Comparison of ENCODE assay signal across 24 cellular contexts in genomic region chr7:91033574-91033973, GRCh38.
A peak's percentile ranks its signal among the peaks of the same experiment; 100 is the strongest.
DNase-seq lines count a peak whose midpoint lies in the region; ATAC-seq and TF ChIP-seq lines count a peak whose summit lies in the region.
"Had no signal": no experiment of that assay in that cellular context is flagged by ENCODE, and none has a peak within 500 bp of the region (broad histone marks: within the 10 kb centered on the region; RNA-seq: fewer than 3 reads in every experiment).

No MANE protein-coding gene starts in this region.

- H3K9me3 ChIP-seq in Karpas-422 (ENCODE audit: low read length): no peaks in the 10 kb centered on the region
- H3K9me3 ChIP-seq in osteoblast (ENCODE audit: low read depth, low read length): no peaks in the 10 kb centered on the region
- H3K9me3 ChIP-seq: ascending aorta, esophagus muscularis mucosa, vagina had no signal

- peaks cover 56% of the 10 kb centered on the region for H3K79me2 ChIP-seq in Karpas-422 (ENCODE audit: low read length)
- H3K79me2 ChIP-seq in osteoblast (ENCODE audit: insufficient read depth, low read length): no peaks in the 10 kb centered on the region

- H3K9me3 Mint-ChIP-seq in activated naive CD8-positive, alpha-beta T cell treated with anti-CD3 and anti-CD28 coated beads, Interleukin-2, amount 50 U/mL, for 24 hours: no peaks in the 10 kb centered on the region
- H3K9me3 Mint-ChIP-seq: activated T-helper 2 cell treated with anti-CD3 and anti-CD28 coated beads, Interferon-gamma antibody, Interleukin-2, Interleukin-4, amounts not matched to agents 10 μg/mL and 5 μg/mL and 100 μg/mL, durations not matched to agents 14 hours and 24 hours and 36 hours; dendritic cell treated with granulocyte-macrophage colony-stimulating factor and Interleukin-4, amounts not matched to agents 40 ng/mL and 50 ng/mL, for 4 days; HFFc6; neural progenitor cell had no signal

- H3K9me2 ChIP-seq in Karpas-422 (replicated peaks; ENCODE audit: insufficient read depth, low read length): no peaks in the 10 kb centered on the region

- H3K27me3 Mint-ChIP-seq in activated naive CD8-positive, alpha-beta T cell treated with anti-CD3 and anti-CD28 coated beads, Interleukin-2, amount 50 U/mL, for 24 hours: no peaks in the 10 kb centered on the region
- H3K27me3 Mint-ChIP-seq: activated naive CD8-positive, alpha-beta T cell; dendritic cell treated with granulocyte-macrophage colony-stimulating factor and Interleukin-4, amounts not matched to agents 40 ng/mL and 50 ng/mL, for 4 days had no signal

- H3K4me3 ChIP-seq in Karpas-422 (ENCODE audit: low read length) (no peak overlapping the region), osteoblast (ENCODE audit: insufficient read depth, low read length) (no peak overlapping the region)
- H3K4me3 ChIP-seq: ascending aorta, esophagus muscularis mucosa, neural progenitor cell, vagina had no signal

- H4K20me1 ChIP-seq in Karpas-422 (ENCODE audit: insufficient read depth, low read depth, low read length) (no peaks in the 10 kb centered on the region), osteoblast (ENCODE audit: insufficient read depth, low read length) (no peaks in the 10 kb centered on the region)

- H3K4me1 ChIP-seq in Karpas-422 (ENCODE audit: low read length) (peaks cover 50% of the 10 kb centered on the region), osteoblast (ENCODE audit: insufficient read depth, low read length) (peaks cover 9% of the 10 kb centered on the region)
- H3K4me1 ChIP-seq: ascending aorta, esophagus muscularis mucosa, vagina had no signal

- no peaks in the 10 kb centered on the region for H3K4me1 Mint-ChIP-seq in activated naive CD8-positive, alpha-beta T cell treated with anti-CD3 and anti-CD28 coated beads, Interleukin-2, amount 50 U/mL, for 24 hours

- no peak overlapping the region for H3K27ac Mint-ChIP-seq in activated naive CD8-positive, alpha-beta T cell treated with anti-CD3 and anti-CD28 coated beads, Interleukin-2, amount 50 U/mL, for 24 hours
- H3K27ac Mint-ChIP-seq: activated CD8-positive, alpha-beta T cell treated with anti-CD3 and anti-CD28 coated beads, Interleukin-2, amount 10 ng/mL, durations not matched to agents 7 days and 5 days; activated naive CD8-positive, alpha-beta T cell; activated T-helper 2 cell treated with anti-CD3 and anti-CD28 coated beads, Interferon-gamma antibody, Interleukin-2, Interleukin-4, amounts not matched to agents 10 μg/mL and 5 μg/mL and 100 μg/mL, durations not matched to agents 14 hours and 24 hours and 36 hours; dendritic cell treated with granulocyte-macrophage colony-stimulating factor and Interleukin-4, amounts not matched to agents 40 ng/mL and 50 ng/mL, for 4 days; HFFc6; neural progenitor cell had no signal

- H2AFZ ChIP-seq in Karpas-422 (ENCODE audit: low read length) (no peak overlapping the region), osteoblast (ENCODE audit: low read length) (no peak overlapping the region)
- H2AFZ ChIP-seq: neural progenitor cell had no signal

- ATAC-seq in activated naive CD8-positive, alpha-beta T cell treated with anti-CD3 and anti-CD28 coated beads, Interleukin-2, amount 50 U/mL, for 24 hours: no peak
- ATAC-seq: activated CD8-positive, alpha-beta T cell treated with anti-CD3 and anti-CD28 coated beads, Interleukin-2, amount 10 ng/mL, durations not matched to agents 7 days and 5 days; left colon had no signal

- peak; percentile 69 for DNase-seq in DMS53 (lab: John Stamatoyannopoulos, UW)
- DNase-seq in Karpas-422: peak; percentile 56
- DNase-seq in occipital lobe (lab: John Stamatoyannopoulos, UW): peak; percentile 17
- DNase-seq in kidney glomerular epithelial cell (lab: John Stamatoyannopoulos, UW): no peak
- no peak for DNase-seq in activated naive CD8-positive, alpha-beta T cell treated with anti-CD3 and anti-CD28 coated beads, Interleukin-2, amount 50 U/mL, for 24 hours
- DNase-seq in osteoblast (ENCODE audit: insufficient read length, low spot score, missing footprints): no peak
- no peak for DNase-seq in SIG-M5 treated with dmso at 0.1 percent for 504 hours (lab: John Stamatoyannopoulos, UW; ENCODE audit: unreplicated experiment)
- DNase-seq: activated CD8-positive, alpha-beta T cell treated with anti-CD3 and anti-CD28 coated beads, Interleukin-2, amount 10 ng/mL, durations not matched to agents 7 days and 5 days; foreskin melanocyte; HFFc6; left colon; NCI-H1105 treated with DMSO at 0.1 percent for 48 hours; NCI-H2171; NCI-H524 treated with DMSO at 0.1 percent for 48 hours; SIG-M5; stimulated activated naive CD4-positive, alpha-beta T cell had no signal

- no peaks in the 10 kb centered on the region for H3K36me3 Mint-ChIP-seq in activated naive CD8-positive, alpha-beta T cell treated with anti-CD3 and anti-CD28 coated beads, Interleukin-2, amount 50 U/mL, for 24 hours (ENCODE audit: low read depth)
- H3K36me3 Mint-ChIP-seq: activated naive CD8-positive, alpha-beta T cell had no signal

- peak overlapping the region; percentile 75 for H3K27ac ChIP-seq in Karpas-422 (ENCODE audit: low read length)
- H3K27ac ChIP-seq in VCaP: peak overlapping the region; percentile 59
- no peak overlapping the region for H3K27ac ChIP-seq in osteoblast (ENCODE audit: low read depth, low read length)
- H3K27ac ChIP-seq: ascending aorta, esophagus muscularis mucosa, neural progenitor cell, vagina had no signal

- no peak overlapping the region for H3K4me3 Mint-ChIP-seq in activated naive CD8-positive, alpha-beta T cell treated with anti-CD3 and anti-CD28 coated beads, Interleukin-2, amount 50 U/mL, for 24 hours
- H3K4me3 Mint-ChIP-seq: activated CD8-positive, alpha-beta T cell treated with anti-CD3 and anti-CD28 coated beads, Interleukin-2, amount 10 ng/mL, durations not matched to agents 7 days and 5 days; activated naive CD8-positive, alpha-beta T cell; dendritic cell treated with granulocyte-macrophage colony-stimulating factor and Interleukin-4, amounts not matched to agents 40 ng/mL and 50 ng/mL, for 4 days; HFFc6; neural progenitor cell had no signal

- H3K36me3 ChIP-seq in Karpas-422 (ENCODE audit: insufficient read depth, low read length) (no peaks in the 10 kb centered on the region), osteoblast (ENCODE audit: insufficient read depth, low read length) (no peaks in the 10 kb centered on the region)
- H3K36me3 ChIP-seq: ascending aorta, esophagus muscularis mucosa, neural progenitor cell, vagina had no signal

- peak overlapping the region; percentile 38 for H3K9ac ChIP-seq in Karpas-422 (ENCODE audit: low read length)
- H3K9ac ChIP-seq: neural progenitor cell had no signal

- peak overlapping the region; percentile 39 for H3K4me2 ChIP-seq in Karpas-422 (ENCODE audit: low read depth, low read length, poor library complexity, severe bottlenecking)
- no peak overlapping the region for H3K4me2 ChIP-seq in osteoblast (ENCODE audit: insufficient read depth, low read length)
- H3K4me2 ChIP-seq: neural progenitor cell had no signal

- TF ChIP-seq CTCF in VCaP (conservative IDR thresholded peaks at IDR 0.05) (no peak), osteoblast (IDR thresholded peaks at IDR 0.05; ENCODE audit: extremely low read depth, low read depth, low read length) (no peak)

- H3K27me3 ChIP-seq in Karpas-422 (ENCODE audit: low read length) (no peaks in the 10 kb centered on the region), osteoblast (ENCODE audit: insufficient read depth, low read length) (no peaks in the 10 kb centered on the region)
- H3K27me3 ChIP-seq: ascending aorta, esophagus muscularis mucosa, neural progenitor cell, vagina had no signal

Comparison
In these comparisons a context has a peak if more than half of its experiments do, and no peak if none do; other contexts are left out.
1. DNase-seq: peak in DMS53 (single experiment), Karpas-422 (single experiment) and occipital lobe (single experiment); none in kidney glomerular epithelial cell (single experiment), activated naive CD8-positive, alpha-beta T cell treated with anti-CD3 and anti-CD28 coated beads, Interleukin-2, amount 50 U/mL, for 24 hours (single experiment), osteoblast (single experiment) and SIG-M5 treated with dmso at 0.1 percent for 504 hours (single experiment).